Comparison of ENCODE assay signal across 1 cellular context in the genomic region with DNA sequence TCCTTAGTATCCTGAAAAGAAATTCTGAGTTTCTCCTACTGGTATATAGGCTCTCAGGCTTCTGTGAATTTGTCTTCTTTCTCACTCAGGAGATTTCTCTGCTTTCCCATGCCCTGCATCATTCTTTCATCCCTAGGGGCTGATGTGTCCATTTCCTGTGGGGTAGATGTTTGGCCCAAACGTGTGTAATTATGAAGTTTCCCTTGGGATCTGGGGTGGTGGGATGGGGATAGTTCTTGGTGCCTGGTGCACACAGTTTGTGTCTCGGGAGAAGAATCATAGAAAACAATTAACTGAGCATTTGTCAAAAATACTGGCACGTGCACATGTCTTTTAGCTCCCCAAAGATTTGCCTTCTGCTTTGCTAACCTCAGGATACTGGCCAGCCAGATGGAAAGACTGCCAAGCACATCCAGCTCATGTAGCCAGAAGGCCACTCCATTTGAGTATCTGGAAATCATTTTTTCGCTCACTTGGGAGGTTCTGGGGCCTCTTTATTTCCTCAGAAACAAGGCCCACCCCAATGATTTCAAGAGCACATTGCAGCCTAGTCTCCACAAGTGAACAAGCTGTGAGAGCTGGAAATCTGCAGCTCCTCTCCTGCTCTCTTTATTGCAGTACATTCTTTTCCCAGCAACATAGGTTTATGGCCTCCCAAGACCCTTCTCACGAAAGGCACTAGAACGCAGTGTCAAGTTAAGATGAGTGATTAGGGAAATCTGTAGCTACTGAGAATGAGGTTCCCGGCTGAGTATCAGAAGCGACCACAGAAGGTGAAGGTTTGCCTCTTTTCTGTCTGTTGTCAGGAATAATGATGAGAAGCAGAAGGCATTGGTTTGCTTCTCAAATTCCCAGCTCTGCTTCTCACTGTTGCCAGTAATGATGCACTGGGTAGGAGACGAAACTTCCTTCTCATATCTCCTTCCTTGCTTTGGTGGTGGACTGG.
TF ChIP-seq lines count a peak whose summit lies in the region.

No MANE protein-coding gene starts in this region.

TF ChIP-seq in H1, 55 proteins besides CTCF, POLR2A, EP300 and RAD21:
- TF ChIP-seq E2F6 (IDR thresholded peaks at IDR 0.05) (no peak), CHD2 (IDR thresholded peaks at IDR 0.05; ENCODE audit: low read length) (no peak), HDAC2 (IDR thresholded peaks at IDR 0.05; ENCODE audit: borderline replicate concordance in 1 of 2, low read depth in 2 of 2, low read length in 2 of 2) (no peak), RXRA (IDR thresholded peaks at IDR 0.05; ENCODE audit: insufficient read depth, low read depth, low read length) (no peak), TCF12 (IDR thresholded peaks at IDR 0.05; ENCODE audit: low read depth, low read length) (no peak), NANOG (IDR thresholded peaks at IDR 0.05; ENCODE audit: insufficient read depth, low read depth, low read length, poor library complexity, severe bottlenecking) (no peak), SP1 (IDR thresholded peaks at IDR 0.05; ENCODE audit: low read depth, low read length) (no peak), TEAD4 (IDR thresholded peaks at IDR 0.05; ENCODE audit: low read depth, low read length) (no peak), TAF1 (IDR thresholded peaks at IDR 0.05; ENCODE audit: low read depth, low read length) (no peak), CBX8 (IDR thresholded peaks at IDR 0.05; ENCODE audit: borderline replicate concordance, low read depth, low read length) (no peak), BRCA1 (IDR thresholded peaks at IDR 0.05; ENCODE audit: low read depth, low read length) (no peak), HDAC6 (IDR thresholded peaks at IDR 0.05; ENCODE audit: low read depth, low read length) (no peak), SIRT6 (IDR thresholded peaks at IDR 0.05; ENCODE audit: low read length) (no peak), KDM1A (IDR thresholded peaks at IDR 0.05; ENCODE audit: borderline replicate concordance, low read length) (no peak), RBBP5 (IDR thresholded peaks at IDR 0.05; ENCODE audit: borderline replicate concordance, low read depth, low read length) (no peak), MAFK (IDR thresholded peaks at IDR 0.05; ENCODE audit: low read depth, low read length) (no peak), RNF2 (IDR thresholded peaks at IDR 0.05; ENCODE audit: borderline replicate concordance, low read depth, low read length, missing control alignments, poor library complexity, severe bottlenecking) (no peak), GABPA (IDR thresholded peaks at IDR 0.05; ENCODE audit: borderline replicate concordance, insufficient read depth, low read length) (no peak), SIN3A (conservative IDR thresholded peaks at IDR 0.05 in 1 of 2, IDR thresholded peaks at IDR 0.05 in 1 of 2; ENCODE audit: low read depth in 1 of 2, low read length in 2 of 2) (no peak)
- TF ChIP-seq, protein P1, sequence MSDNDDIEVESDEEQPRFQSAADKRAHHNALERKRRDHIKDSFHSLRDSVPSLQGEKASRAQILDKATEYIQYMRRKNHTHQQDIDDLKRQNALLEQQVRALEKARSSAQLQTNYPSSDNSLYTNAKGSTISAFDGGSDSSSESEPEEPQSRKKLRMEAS (IDR thresholded peaks at IDR 0.05), result no peak
TF ChIP-seq in H1: peak in this region for 0.
